In genomic region chr10:24969732-24970330, GRCh38 we compare ENCODE assay signal across 16 cellular contexts. TPM values are rescaled to one million over a fixed set of nuclear protein-coding genes. Genes with fewer than 3 reads are reported as not detected.
DNase-seq lines count a peak whose midpoint lies in the region; ATAC-seq and TF ChIP-seq lines count a peak whose summit lies in the region.
"Had no signal": no experiment of that assay in that cellular context is flagged by ENCODE, and none has a peak within 500 bp of the region (broad histone marks: within the 10 kb centered on the region; RNA-seq: fewer than 3 reads in every experiment).

No MANE protein-coding gene starts in this region.

- H3K9me3 Mint-ChIP-seq in chondrocyte (ENCODE audit: low read depth) (no peaks in the 10 kb centered on the region), mesothelial cell of epicardium (no peaks in the 10 kb centered on the region)
- H3K9me3 Mint-ChIP-seq: CD8-positive, alpha-beta memory T cell had no signal

- TF ChIP-seq CTCF in chondrocyte (IDR thresholded peaks at IDR 0.05) (peak; percentile 43), mesothelial cell of epicardium (IDR thresholded peaks at IDR 0.05; ENCODE audit: unreplicated experiment) (no peak)

- H3K27me3 Mint-ChIP-seq in chondrocyte (ENCODE audit: low read depth) (peaks cover 2% of the 10 kb centered on the region), mesothelial cell of epicardium (ENCODE audit: low read depth) (no peaks in the 10 kb centered on the region)
- H3K27me3 Mint-ChIP-seq: CD8-positive, alpha-beta memory T cell had no signal

- H3K4me1 Mint-ChIP-seq in chondrocyte (ENCODE audit: low read depth), result peaks cover 10% of the 10 kb centered on the region
- peaks cover 8% of the 10 kb centered on the region for H3K4me1 Mint-ChIP-seq in mesothelial cell of epicardium

- DNase-seq in AG08395 (ENCODE audit: low spot score) (peak; percentile 33), AG20443 (ENCODE audit: low spot score) (peak; percentile 45), chondrocyte (ENCODE audit: low spot score) (no peak), mesothelial cell of epicardium (ENCODE audit: low spot score in 2 of 2, unreplicated experiment in 2 of 2) (no peak), T-helper 2 cell (no peak)
- no peak for DNase-seq in stimulated activated CD4-positive, alpha-beta T cell treated with anti-CD3 and anti-CD28 coated beads, Interleukin-4, amount 100 ng/mL, for 1 hour
- DNase-seq: CD8-positive, alpha-beta memory T cell; DND-41; Kasumi-1; NCI-H1930; NCI-H510A treated with DMSO at 0.1 percent for 48 hours; Peyer's patch; SHP77 had no signal

- H3K27ac Mint-ChIP-seq in chondrocyte (ENCODE audit: unreplicated experiment) (peak overlapping the region; percentile 13), mesothelial cell of epicardium (peak overlapping the region; percentile 77)

- H3K4me3 Mint-ChIP-seq in chondrocyte (ENCODE audit: unreplicated experiment) (no peak overlapping the region), mesothelial cell of epicardium (no peak overlapping the region)
- H3K4me3 Mint-ChIP-seq: CD8-positive, alpha-beta memory T cell had no signal

- H3K36me3 Mint-ChIP-seq in chondrocyte (ENCODE audit: low read depth), result no peaks in the 10 kb centered on the region
- H3K36me3 Mint-ChIP-seq in mesothelial cell of epicardium, result no peaks in the 10 kb centered on the region

- no peak for ATAC-seq in HG02759 (IDR thresholded peaks at IDR 0.05; ENCODE audit: unreplicated experiment)
- ATAC-seq: HepG2 had no signal

RNA-seq across cellular contexts. Expression of gene PRTFDC1, which starts 17.4 kb away (rescaled TPM):
- total RNA-seq in chondrocyte (5.9 to 13.1 TPM (median 10.1 TPM) in 3 replicates), mesothelial cell of epicardium (26.3 to 27.5 TPM (median 27.0 TPM) in 3 replicates)
- total RNA-seq: HepG2 had no signal

RNA-seq across cellular contexts. Expression of gene ENKUR, which starts 46.1 kb away (rescaled TPM):
- total RNA-seq in chondrocyte (0.45 to 3.2 TPM (median 0.56 TPM) in 3 replicates), mesothelial cell of epicardium (0.25 to 0.36 TPM (median 0.27 TPM) in 3 replicates)
- total RNA-seq: CD8-positive, alpha-beta memory T cell; H1 had no signal

RNA-seq across cellular contexts. Expression of gene THNSL1, which starts 46.6 kb away (rescaled TPM):
- total RNA-seq in chondrocyte (3.0 to 5.3 TPM (median 3.3 TPM) in 3 replicates), mesothelial cell of epicardium (7.4 to 7.6 TPM (median 7.4 TPM) in 3 replicates)

Comparison
In these comparisons a context has a peak if more than half of its experiments do, and no peak if none do; other contexts are left out.
1. DNase-seq: peak in AG08395 (single experiment) and AG20443 (single experiment); none in chondrocyte (single experiment), mesothelial cell of epicardium (0 of 2), T-helper 2 cell (0 of 5) and stimulated activated CD4-positive, alpha-beta T cell treated with anti-CD3 and anti-CD28 coated beads, Interleukin-4, amount 100 ng/mL, for 1 hour (single experiment).